ENCODE assay signal across 8 cellular contexts in genomic region chr9:15135167-15135792, GRCh38.
DNase-seq lines count a peak whose midpoint lies in the region; ATAC-seq and TF ChIP-seq lines count a peak whose summit lies in the region.

No MANE protein-coding gene starts in this region.

- H3K27ac Mint-ChIP-seq in neural progenitor cell = peak overlapping the region; percentile 6

- H3K9me2 ChIP-seq in OCI-LY7 (ENCODE audit: insufficient read depth, low read length) = no peaks in the 10 kb centered on the region

- H3K4me1 Mint-ChIP-seq in neural progenitor cell = peaks cover 20% of the 10 kb centered on the region

- H3K4me1 ChIP-seq in OCI-LY7 (ENCODE audit: insufficient read depth, low read length, poor library complexity, severe bottlenecking) = no peaks in the 10 kb centered on the region
- no peaks in the 10 kb centered on the region for H3K4me1 ChIP-seq in neural progenitor cell

- peak; percentile 75 for DNase-seq in EL
- peak; percentile 50 for DNase-seq in HuH-7 (ENCODE audit: low spot score)
- peak; percentile 69 for DNase-seq in OCI-LY7 (ENCODE audit: low spot score)
- DNase-seq in activated T-cell treated with anti-CD3 and anti-CD28 coated beads, Interleukin-2, amount 50 U/mL, for 48 hours = peak; percentile 58 to 59
- DNase-seq in fibroblast of villous mesenchyme (ENCODE audit: low read depth) = peak; percentile 78
- DNase-seq in neural progenitor cell (ENCODE audit: low spot score) = peak; percentile 90

- CTCF ChIA-PET in OCI-LY7 (lab: Charles Lee; ENCODE audit: unreplicated experiment) = no interaction called here

- intact Hi-C loops in OCI-LY7 (cut with micrococcal nuclease; ENCODE audit: unreplicated experiment) = no loop called here

- H3K4me3 ChIP-seq in OCI-LY7 (ENCODE audit: low read depth, low read length, poor library complexity, severe bottlenecking) = no peak overlapping the region
- peak overlapping the region; percentile 39 for H3K4me3 ChIP-seq in fibroblast of villous mesenchyme (ENCODE audit: low read depth, low read length)
- H3K4me3 ChIP-seq in neural progenitor cell = no peak overlapping the region

- H4K20me1 ChIP-seq in OCI-LY7 (ENCODE audit: insufficient read depth, low read length) (no peaks in the 10 kb centered on the region), neural progenitor cell (ENCODE audit: low read depth) (no peaks in the 10 kb centered on the region)

- H3K9me3 Mint-ChIP-seq in neural progenitor cell = peaks cover 5% of the 10 kb centered on the region

- H3K9me3 ChIP-seq in OCI-LY7 (ENCODE audit: low read length) = no peaks in the 10 kb centered on the region
- H3K9me3 ChIP-seq in neural progenitor cell (ENCODE audit: low read depth) = no peaks in the 10 kb centered on the region

- no TSS peak for BruUV-seq in OCI-LY7 (replicated peaks; lab: Mats Ljungman, UMichigan)

- H3K27me3 ChIP-seq in neural progenitor cell = no peaks in the 10 kb centered on the region

- H3K9ac ChIP-seq in neural progenitor cell = no peak overlapping the region

- H3K36me3 ChIP-seq in OCI-LY7 (ENCODE audit: insufficient read depth, low read length) = no peaks in the 10 kb centered on the region
- no peaks in the 10 kb centered on the region for H3K36me3 ChIP-seq in neural progenitor cell

- H3K27ac ChIP-seq in OCI-LY7 (ENCODE audit: low read depth, low read length, poor library complexity, severe bottlenecking) = no peak overlapping the region
- no peak overlapping the region for H3K27ac ChIP-seq in neural progenitor cell

- H3K79me2 ChIP-seq in OCI-LY7 (ENCODE audit: insufficient read depth, low read depth, low read length) = no peaks in the 10 kb centered on the region
- no peaks in the 10 kb centered on the region for H3K79me2 ChIP-seq in neural progenitor cell (ENCODE audit: low read depth)

- peaks cover 8% of the 10 kb centered on the region for H3K27me3 Mint-ChIP-seq in neural progenitor cell (ENCODE audit: insufficient read depth, low read depth)

- H3K4me2 ChIP-seq in OCI-LY7 (ENCODE audit: low read length) (no peak overlapping the region), neural progenitor cell (no peak overlapping the region)

- H3K36me3 Mint-ChIP-seq in neural progenitor cell = no peaks in the 10 kb centered on the region

- H3F3A ChIP-seq in neural progenitor cell (ENCODE audit: low read depth) = no peaks in the 10 kb centered on the region

- no peak overlapping the region for H3K4me3 Mint-ChIP-seq in neural progenitor cell

- H2AFZ ChIP-seq in OCI-LY7 (ENCODE audit: low read length) (no peak overlapping the region; the same call in 1 of the 2 replicates), neural progenitor cell (replicated peaks) (peak overlapping the region; percentile 87)

- POLR2A ChIA-PET in OCI-LY7 (lab: Charles Lee) = no interaction called here

- TF ChIP-seq CTCF in OCI-LY7 (conservative IDR thresholded peaks at IDR 0.05; ENCODE audit: low read length) = peak; percentile 86
- TF ChIP-seq CTCF in fibroblast of villous mesenchyme (IDR thresholded peaks at IDR 0.05; ENCODE audit: insufficient read depth, low read depth, low read length) = peak; percentile 98
- peak; percentile 89 for TF ChIP-seq CTCF in neural progenitor cell (IDR thresholded peaks at IDR 0.05)

- peak; percentile 84 for ATAC-seq in GM21576 (IDR thresholded peaks at IDR 0.05; ENCODE audit: unreplicated experiment)
- no peak for ATAC-seq in GM21423 (IDR thresholded peaks at IDR 0.05; ENCODE audit: unreplicated experiment)
